ENCODE assay signal across 9 cellular contexts in genomic region chr2:230220347-230220969, GRCh38. TPM values are rescaled to one million over a fixed set of nuclear protein-coding genes. Genes with fewer than 3 reads are reported as not detected.
DNase-seq lines count a peak whose midpoint lies in the region; ATAC-seq and TF ChIP-seq lines count a peak whose summit lies in the region.
"Had no signal": no experiment of that assay in that cellular context is flagged by ENCODE, and none has a peak within 500 bp of the region (broad histone marks: within the 10 kb centered on the region; RNA-seq: fewer than 3 reads in every experiment).

No MANE protein-coding gene starts in this region.

- H3K4me1 Mint-ChIP-seq in brain = peaks cover 11% of the 10 kb centered on the region

- intact Hi-C loops in heart right ventricle (cut with DNase I) = loop anchor here in 2 of 10 donors (5.0 to 10.0 kb wide), 2 partner anchors 107 to 194 kb away; partner anchors contain the start of genes SP100 (in 1 of the 2) and SP140L (in 1 of the 2)
- intact Hi-C loops in cardiac septum (cut with DNase I) = loop anchor here (5.0 kb wide), 1 partner anchor 192 kb away; no protein-coding TSS in a partner anchor
- intact Hi-C loops in vagina (cut with DNase I) = no loop called here

- H3K9me3 Mint-ChIP-seq in brain = no peaks in the 10 kb centered on the region

- peaks cover 0 to 52% (median 24%) of the 10 kb centered on the region in 9 donors for H3K4me1 ChIP-seq in heart right ventricle
- H3K4me1 ChIP-seq in mesodermal cell (ENCODE audit: control insufficient read depth, insufficient read depth, low read length, poor library complexity, severe bottlenecking) = peaks cover 5% of the 10 kb centered on the region
- H3K4me1 ChIP-seq in vagina = peaks cover 36% of the 10 kb centered on the region

- no peaks in the 10 kb centered on the region for H3K27me3 Mint-ChIP-seq in brain

- TF ChIP-seq CTCF in heart right ventricle (IDR thresholded peaks at IDR 0.05) (no peak), brain (conservative IDR thresholded peaks at IDR 0.05) (no peak), vagina (IDR thresholded peaks at IDR 0.05) (no peak)

- ATAC-seq in heart right ventricle (peak in 1 of 8 donors; percentile 7), GM19467 (IDR thresholded peaks at IDR 0.05; ENCODE audit: unreplicated experiment) (no peak)

- H3K9me3 ChIP-seq in heart right ventricle (no peaks in the 10 kb centered on the region), mesodermal cell (ENCODE audit: control insufficient read depth, low read length) (no peaks in the 10 kb centered on the region), vagina (no peaks in the 10 kb centered on the region)

- peak overlapping the region; percentile 75 to 94 (median 89) for H3K4me3 Mint-ChIP-seq in brain

- TF ChIP-seq POLR2A in vagina (IDR thresholded peaks at IDR 0.05) = no peak

- peaks cover 0 to 20% (median 4%) of the 10 kb centered on the region in 9 donors for H3K36me3 ChIP-seq in heart right ventricle
- H3K36me3 ChIP-seq in mesodermal cell (ENCODE audit: control insufficient read depth, insufficient read depth, low read length) = no peaks in the 10 kb centered on the region
- H3K36me3 ChIP-seq in vagina = peaks cover 0 to 13% of the 10 kb centered on the region in 2 donors

- WGBS in heart right ventricle, 2 donors = 100% methylated on average over 1 of the region's 1 CpG
- 86 to 91% methylated on average over 1 of the region's 1 CpG for WGBS in mesodermal cell (ENCODE audit: insufficient coverage in 2 of 2), 2 experiments

- H3K36me3 Mint-ChIP-seq in brain = no peaks in the 10 kb centered on the region

- peak overlapping the region in 9 of 10 donors; percentile 51 to 80 (median 67) for H3K4me3 ChIP-seq in heart right ventricle
- peak overlapping the region; percentile 22 for H3K4me3 ChIP-seq in mesodermal cell (ENCODE audit: extremely low read depth, insufficient read depth, low read length, poor library complexity, severe bottlenecking)
- H3K4me3 ChIP-seq in vagina = peak overlapping the region; percentile 71 to 74

- DNase-seq in heart right ventricle (no peak), cardiac septum (ENCODE audit: low spot score) (no peak), vagina (ENCODE audit: extremely low spot score in 2 of 2) (no peak), SW 1271 (lab: John Stamatoyannopoulos, UW) (no peak), NCI-H526 (lab: John Stamatoyannopoulos, UW) (no peak)
- DNase-seq: NCI-H524 treated with DMSO at 0.1 percent for 48 hours had no signal

- H3K27me3 ChIP-seq in heart right ventricle = no peaks in the 10 kb centered on the region
- H3K27me3 ChIP-seq in vagina = no peaks in the 10 kb centered on the region

- H3K27ac Mint-ChIP-seq in brain = peak overlapping the region in 4 of 5 experiments; percentile 75 to 96 (median 90)

- H3K27ac ChIP-seq in heart right ventricle (peak overlapping the region; percentile 35 to 90 (median 81)), mesodermal cell (ENCODE audit: low read depth, low read length, severe bottlenecking) (no peak overlapping the region), vagina (peak overlapping the region; percentile 86)

RNA-seq across cellular contexts. Expression of gene SP110, which starts 0.7 kb away (rescaled TPM):
- total RNA-seq in heart right ventricle = 10 to 100 TPM in 6 of 10 donors, 1 to 10 TPM in 4; 7.6 to 38.6 (median 10.4) TPM
- polyA plus RNA-seq in heart right ventricle = 10 to 100 TPM in 1 of 2 donors, 1 to 10 TPM in 1; 5.6 to 11.3 TPM
- total RNA-seq in cardiac septum = 10.0 TPM
- polyA plus RNA-seq in brain (ENCODE audit: insufficient read depth, low read depth, low replicate concordance) = 5.1 TPM
- 2.6 TPM for polyA plus RNA-seq in mesodermal cell (2013, experiment 1 of 2)
- polyA plus RNA-seq in mesodermal cell (2013, experiment 2 of 2) = 3.4 TPM
- total RNA-seq in vagina = 9.6 TPM

RNA-seq across cellular contexts. Expression of gene SP140, which starts 5.1 kb away (rescaled TPM):
- total RNA-seq in heart right ventricle (1 to 10 TPM in 3 of 10 donors, under 1 TPM in 5, not detected in 2; 0.09 to 3.3 (median 0.66) TPM), cardiac septum (0.57 TPM), vagina (7.4 TPM)
- polyA plus RNA-seq in heart right ventricle (under 1 TPM; 0.17 to 0.51 TPM), brain (ENCODE audit: insufficient read depth, low read depth, low replicate concordance) (not detected)
- polyA plus RNA-seq in mesodermal cell (2013, experiment 1 of 2) = not detected
- polyA plus RNA-seq in mesodermal cell (2013, experiment 2 of 2) = not detected

Comparison
In these comparisons a context has a peak if more than half of its experiments do, and no peak if none do; other contexts are left out.
1. H3K4me3 ChIP-seq: peak in every context shown above with its lines; median percentile 72 in vagina; 67 in heart right ventricle; 22 in mesodermal cell.